ENCODE assay signal across 1 cellular context in the genomic region with DNA sequence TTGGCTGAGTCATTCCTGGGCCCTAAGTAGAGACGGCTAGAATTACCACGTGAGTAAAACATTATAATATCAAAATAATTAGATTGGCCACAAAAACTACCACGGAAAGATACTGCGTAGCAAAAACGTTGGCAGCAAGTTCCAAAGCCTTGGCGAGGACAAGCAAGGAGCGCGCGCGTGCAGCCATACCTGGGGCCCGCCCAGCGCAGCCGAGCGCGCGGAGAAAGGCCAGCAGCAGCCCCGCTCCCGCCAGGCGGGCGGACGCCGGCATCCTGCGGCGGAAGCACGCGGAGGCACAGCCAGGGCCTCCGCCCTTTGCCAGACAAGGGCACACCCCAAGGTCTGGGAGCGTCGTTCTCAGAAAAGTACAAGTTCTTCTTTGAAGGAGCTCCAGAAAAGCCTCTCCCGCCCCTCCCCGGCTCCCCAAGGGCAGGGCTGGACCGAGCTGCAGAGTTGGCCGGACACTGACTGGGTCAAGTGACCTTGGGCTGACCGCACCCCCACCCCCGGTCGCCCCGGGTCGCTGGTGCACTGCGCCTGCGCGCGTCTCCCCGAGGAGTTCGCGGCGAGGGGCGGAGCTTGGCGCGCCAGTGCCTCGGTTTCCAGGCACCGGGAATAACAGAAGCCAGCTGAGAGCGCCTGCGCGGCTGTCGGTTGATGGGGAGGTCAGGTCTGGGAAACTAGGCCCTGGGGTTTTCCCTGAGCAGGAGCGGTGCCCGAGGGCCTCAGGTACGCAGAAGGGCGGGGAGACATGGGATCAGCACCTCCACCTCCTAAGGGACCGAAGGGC.
TF ChIP-seq lines count a peak whose summit lies in the region.

ZC2HC1C (plus strand) TSS at position 621 of the 790 bp plus-strand sequence. CDS start 933 bp downstream, outside the sequence.

TF ChIP-seq in K562, 482 proteins besides CTCF, POLR2A, EP300 and RAD21 (continued from another document and continues in another):
- TF ChIP-seq SNRNP70 (optimal IDR thresholded peaks at IDR 0.05; ENCODE audit: low read depth, low read length) (no peak), ZNF785 (CRISPR knock-in tag; IDR thresholded peaks at IDR 0.05) (no peak), ZBTB7A (IDR thresholded peaks at IDR 0.05; ENCODE audit: borderline replicate concordance, control insufficient read depth, low read depth, low read length) (peak; percentile 86; the same call in 1 of the 2 replicates), ESRRB (CRISPR knock-in tag; IDR thresholded peaks at IDR 0.05; ENCODE audit: borderline replicate concordance) (no peak), CEBPB (tag; IDR thresholded peaks at IDR 0.05) (no peak), RFX5 (IDR thresholded peaks at IDR 0.05; ENCODE audit: low read depth, low read length) (no peak), POLR2H (tag; IDR thresholded peaks at IDR 0.05; ENCODE audit: low read depth) (peak; percentile 78), ZFPM2 (CRISPR knock-in tag; IDR thresholded peaks at IDR 0.05) (no peak), GABPB1 (CRISPR knock-in tag; IDR thresholded peaks at IDR 0.05) (peak; percentile 73; the same call in 1 of the 2 replicates), ZNF551 (CRISPR knock-in tag; IDR thresholded peaks at IDR 0.05) (no peak), ZFX (CRISPR knock-in tag; IDR thresholded peaks at IDR 0.05) (peak; percentile 90), NCOA2 (IDR thresholded peaks at IDR 0.05; ENCODE audit: partially characterized antibody in 2 of 2) (no peak), ZNF76 (CRISPR knock-in tag; IDR thresholded peaks at IDR 0.05; ENCODE audit: borderline replicate concordance) (no peak), POU5F1 (IDR thresholded peaks at IDR 0.05; ENCODE audit: borderline replicate concordance, low read depth, low read length, partially characterized antibody) (no peak), ARID4B (CRISPR knock-in tag; IDR thresholded peaks at IDR 0.05) (peak; percentile 49; the same call in 1 of the 2 replicates), SREBF1 (IDR thresholded peaks at IDR 0.05; ENCODE audit: borderline replicate concordance, low read depth, low read length) (no peak), NFE2 (IDR thresholded peaks at IDR 0.05; ENCODE audit: low read depth) (peak; percentile 87), NUFIP1 (IDR thresholded peaks at IDR 0.05; ENCODE audit: partially characterized antibody) (no peak), CLOCK (CRISPR knock-in tag; IDR thresholded peaks at IDR 0.05; ENCODE audit: borderline replicate concordance) (no peak), HEY1 (CRISPR knock-in tag; IDR thresholded peaks at IDR 0.05; ENCODE audit: borderline replicate concordance) (no peak), FOXK1 (CRISPR knock-in tag; IDR thresholded peaks at IDR 0.05; ENCODE audit: borderline replicate concordance) (no peak), NELFE (IDR thresholded peaks at IDR 0.05; ENCODE audit: insufficient read depth, insufficient read length) (no peak), C11orf30 (IDR thresholded peaks at IDR 0.05; ENCODE audit: low read depth) (peak; percentile 84), SPI1 (IDR thresholded peaks at IDR 0.05; ENCODE audit: borderline replicate concordance, low read depth, low read length) (no peak), NCOA1 (IDR thresholded peaks at IDR 0.05; ENCODE audit: low read depth) (no peak; the same call in 1 of the 2 replicates), HMG20A (CRISPR knock-in tag; conservative IDR thresholded peaks at IDR 0.05) (no peak), ZNF3 (CRISPR knock-in tag; IDR thresholded peaks at IDR 0.05) (no peak), TSC22D4 (tag; IDR thresholded peaks at IDR 0.05) (no peak), RBM14 (IDR thresholded peaks at IDR 0.05; ENCODE audit: borderline replicate concordance, insufficient read depth, low read depth, low read length) (no peak), RFX7 (CRISPR knock-in tag; IDR thresholded peaks at IDR 0.05) (no peak), ZNF766 (CRISPR knock-in tag; conservative IDR thresholded peaks at IDR 0.05) (no peak), CTBP1 (IDR thresholded peaks at IDR 0.05; ENCODE audit: borderline replicate concordance) (peak; percentile 97), ZNF79 (CRISPR knock-in tag; IDR thresholded peaks at IDR 0.05; ENCODE audit: low read depth) (no peak), MIER1 (IDR thresholded peaks at IDR 0.05; ENCODE audit: low read depth) (no peak)
- TF ChIP-seq, protein P1, sequence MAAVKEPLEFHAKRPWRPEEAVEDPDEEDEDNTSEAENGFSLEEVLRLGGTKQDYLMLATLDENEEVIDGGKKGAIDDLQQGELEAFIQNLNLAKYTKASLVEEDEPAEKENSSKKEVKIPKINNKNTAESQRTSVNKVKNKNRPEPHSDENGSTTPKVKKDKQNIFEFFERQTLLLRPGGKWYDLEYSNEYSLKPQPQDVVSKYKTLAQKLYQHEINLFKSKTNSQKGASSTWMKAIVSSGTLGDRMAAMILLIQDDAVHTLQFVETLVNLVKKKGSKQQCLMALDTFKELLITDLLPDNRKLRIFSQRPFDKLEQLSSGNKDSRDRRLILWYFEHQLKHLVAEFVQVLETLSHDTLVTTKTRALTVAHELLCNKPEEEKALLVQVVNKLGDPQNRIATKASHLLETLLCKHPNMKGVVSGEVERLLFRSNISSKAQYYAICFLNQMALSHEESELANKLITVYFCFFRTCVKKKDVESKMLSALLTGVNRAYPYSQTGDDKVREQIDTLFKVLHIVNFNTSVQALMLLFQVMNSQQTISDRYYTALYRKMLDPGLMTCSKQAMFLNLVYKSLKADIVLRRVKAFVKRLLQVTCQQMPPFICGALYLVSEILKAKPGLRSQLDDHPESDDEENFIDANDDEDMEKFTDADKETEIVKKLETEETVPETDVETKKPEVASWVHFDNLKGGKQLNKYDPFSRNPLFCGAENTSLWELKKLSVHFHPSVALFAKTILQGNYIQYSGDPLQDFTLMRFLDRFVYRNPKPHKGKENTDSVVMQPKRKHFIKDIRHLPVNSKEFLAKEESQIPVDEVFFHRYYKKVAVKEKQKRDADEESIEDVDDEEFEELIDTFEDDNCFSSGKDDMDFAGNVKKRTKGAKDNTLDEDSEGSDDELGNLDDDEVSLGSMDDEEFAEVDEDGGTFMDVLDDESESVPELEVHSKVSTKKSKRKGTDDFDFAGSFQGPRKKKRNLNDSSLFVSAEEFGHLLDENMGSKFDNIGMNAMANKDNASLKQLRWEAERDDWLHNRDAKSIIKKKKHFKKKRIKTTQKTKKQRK (IDR thresholded peaks at IDR 0.05; ENCODE audit: borderline replicate concordance, low read depth, low read length) = no peak
- TF ChIP-seq, protein P2, sequence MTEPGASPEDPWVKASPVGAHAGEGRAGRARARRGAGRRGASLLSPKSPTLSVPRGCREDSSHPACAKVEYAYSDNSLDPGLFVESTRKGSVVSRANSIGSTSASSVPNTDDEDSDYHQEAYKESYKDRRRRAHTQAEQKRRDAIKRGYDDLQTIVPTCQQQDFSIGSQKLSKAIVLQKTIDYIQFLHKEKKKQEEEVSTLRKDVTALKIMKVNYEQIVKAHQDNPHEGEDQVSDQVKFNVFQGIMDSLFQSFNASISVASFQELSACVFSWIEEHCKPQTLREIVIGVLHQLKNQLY (CRISPR knock-in tag; conservative IDR thresholded peaks at IDR 0.05) = no peak
- TF ChIP-seq, protein P3, sequence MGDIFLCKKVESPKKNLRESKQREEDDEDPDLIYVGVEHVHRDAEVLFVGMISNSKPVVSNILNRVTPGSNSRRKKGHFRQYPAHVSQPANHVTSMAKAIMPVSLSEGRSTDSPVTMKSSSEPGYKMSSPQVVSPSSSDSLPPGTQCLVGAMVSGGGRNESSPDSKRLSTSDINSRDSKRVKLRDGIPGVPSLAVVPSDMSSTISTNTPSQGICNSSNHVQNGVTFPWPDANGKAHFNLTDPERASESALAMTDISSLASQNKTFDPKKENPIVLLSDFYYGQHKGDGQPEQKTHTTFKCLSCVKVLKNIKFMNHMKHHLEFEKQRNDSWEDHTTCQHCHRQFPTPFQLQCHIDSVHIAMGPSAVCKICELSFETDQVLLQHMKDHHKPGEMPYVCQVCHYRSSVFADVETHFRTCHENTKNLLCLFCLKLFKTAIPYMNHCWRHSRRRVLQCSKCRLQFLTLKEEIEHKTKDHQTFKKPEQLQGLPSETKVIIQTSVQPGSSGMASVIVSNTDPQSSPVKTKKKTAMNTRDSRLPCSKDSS (IDR thresholded peaks at IDR 0.05; ENCODE audit: low read depth, partially characterized antibody) = no peak
- TF ChIP-seq, protein P4, sequence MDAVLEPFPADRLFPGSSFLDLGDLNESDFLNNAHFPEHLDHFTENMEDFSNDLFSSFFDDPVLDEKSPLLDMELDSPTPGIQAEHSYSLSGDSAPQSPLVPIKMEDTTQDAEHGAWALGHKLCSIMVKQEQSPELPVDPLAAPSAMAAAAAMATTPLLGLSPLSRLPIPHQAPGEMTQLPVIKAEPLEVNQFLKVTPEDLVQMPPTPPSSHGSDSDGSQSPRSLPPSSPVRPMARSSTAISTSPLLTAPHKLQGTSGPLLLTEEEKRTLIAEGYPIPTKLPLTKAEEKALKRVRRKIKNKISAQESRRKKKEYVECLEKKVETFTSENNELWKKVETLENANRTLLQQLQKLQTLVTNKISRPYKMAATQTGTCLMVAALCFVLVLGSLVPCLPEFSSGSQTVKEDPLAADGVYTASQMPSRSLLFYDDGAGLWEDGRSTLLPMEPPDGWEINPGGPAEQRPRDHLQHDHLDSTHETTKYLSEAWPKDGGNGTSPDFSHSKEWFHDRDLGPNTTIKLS (IDR thresholded peaks at IDR 0.05; ENCODE audit: borderline replicate concordance, low read depth) = 0 out of 2 replicates have a peak, but pooled peaks have one; percentile 45
- TF ChIP-seq, protein P5, sequence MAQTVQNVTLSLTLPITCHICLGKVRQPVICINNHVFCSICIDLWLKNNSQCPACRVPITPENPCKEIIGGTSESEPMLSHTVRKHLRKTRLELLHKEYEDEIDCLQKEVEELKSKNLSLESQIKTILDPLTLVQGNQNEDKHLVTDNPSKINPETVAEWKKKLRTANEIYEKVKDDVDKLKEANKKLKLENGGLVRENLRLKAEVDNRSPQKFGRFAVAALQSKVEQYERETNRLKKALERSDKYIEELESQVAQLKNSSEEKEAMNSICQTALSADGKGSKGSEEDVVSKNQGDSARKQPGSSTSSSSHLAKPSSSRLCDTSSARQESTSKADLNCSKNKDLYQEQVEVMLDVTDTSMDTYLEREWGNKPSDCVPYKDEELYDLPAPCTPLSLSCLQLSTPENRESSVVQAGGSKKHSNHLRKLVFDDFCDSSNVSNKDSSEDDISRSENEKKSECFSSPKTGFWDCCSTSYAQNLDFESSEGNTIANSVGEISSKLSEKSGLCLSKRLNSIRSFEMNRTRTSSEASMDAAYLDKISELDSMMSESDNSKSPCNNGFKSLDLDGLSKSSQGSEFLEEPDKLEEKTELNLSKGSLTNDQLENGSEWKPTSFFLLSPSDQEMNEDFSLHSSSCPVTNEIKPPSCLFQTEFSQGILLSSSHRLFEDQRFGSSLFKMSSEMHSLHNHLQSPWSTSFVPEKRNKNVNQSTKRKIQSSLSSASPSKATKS (CRISPR knock-in tag; IDR thresholded peaks at IDR 0.05) = no peak
